ENCODE assay signal across 27 cellular contexts in the genomic region with DNA sequence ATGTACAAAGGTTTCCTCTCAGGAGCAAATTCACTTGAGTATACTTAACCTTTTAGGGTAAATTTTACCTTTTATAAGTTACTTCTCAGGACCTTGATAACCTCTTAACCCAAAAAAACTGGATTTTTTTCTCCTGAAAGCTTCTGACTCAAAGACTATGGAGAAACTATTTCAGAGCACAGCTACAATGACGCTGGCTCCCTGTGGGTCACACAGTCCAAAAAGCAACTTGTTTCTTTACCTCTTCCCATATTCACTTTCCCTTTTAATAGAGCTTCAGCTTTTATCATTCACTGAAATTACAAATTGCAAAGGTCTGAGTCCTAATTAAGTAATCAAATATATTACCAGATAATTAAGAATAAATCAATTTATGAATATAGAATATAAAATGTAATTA. TPM values are rescaled to one million over a fixed set of nuclear protein-coding genes. Genes with fewer than 3 reads are reported as not detected.
DNase-seq lines count a peak whose midpoint lies in the region; ATAC-seq, FAIRE-seq and TF ChIP-seq lines count a peak whose summit lies in the region.
"Had no signal": no experiment of that assay in that cellular context is flagged by ENCODE, and none has a peak within 500 bp of the region (broad histone marks: within the 10 kb centered on the region; RNA-seq: fewer than 3 reads in every experiment).

No MANE protein-coding gene starts in this region.

- H3K27me3 ChIP-seq in right lobe of liver, result no peaks in the 10 kb centered on the region
- H3K27me3 ChIP-seq in psoas muscle (ENCODE audit: insufficient read depth in 3 of 3, low read length in 2 of 3), result no peaks in the 10 kb centered on the region
- H3K27me3 ChIP-seq: BE2C, BLaER1 had no signal

- POLR2A ChIA-PET in activated CD4-positive, alpha-beta T cell treated with anti-CD3 and anti-CD28 coated beads for 36 hours (lab: Charles Lee), result no interaction called here

- H3K9me3 ChIP-seq in SK-N-MC (ENCODE audit: low read depth, low read length) (no peaks in the 10 kb centered on the region), kidney (ENCODE audit: control insufficient read depth in 1 of 2, low read length in 2 of 2) (no peaks in the 10 kb centered on the region), right lobe of liver (no peaks in the 10 kb centered on the region), psoas muscle (no peaks in the 10 kb centered on the region)
- H3K9me3 ChIP-seq: BE2C, BLaER1 had no signal

- H3K4me1 ChIP-seq in kidney (ENCODE audit: control insufficient read depth in 1 of 2, insufficient read depth in 1 of 2, low read depth in 1 of 2, low read length in 2 of 2) (no peaks in the 10 kb centered on the region), right lobe of liver (no peaks in the 10 kb centered on the region), psoas muscle (no peaks in the 10 kb centered on the region)
- H3K4me1 ChIP-seq: BE2C, BLaER1 had no signal

- peak; percentile 13 for FAIRE-seq in kidney (lab: Jason Lieb, UNC)
- FAIRE-seq: GM12878, GM18507 had no signal

- H3K4me3 Mint-ChIP-seq in activated CD4-positive, alpha-beta T cell treated with anti-CD3 and anti-CD28 coated beads for 36 hours, result no peak overlapping the region
- H3K4me3 Mint-ChIP-seq: CD14-positive monocyte; CD4-positive, alpha-beta memory T cell; CD4-positive, CD25-positive, alpha-beta regulatory T cell; CD8-positive, alpha-beta memory T cell had no signal

- intact Hi-C loops in kidney (cut with DNase I) (no loop called here), right lobe of liver (cut with DNase I) (no loop called here), psoas muscle (cut with DNase I) (no loop called here)
- intact Hi-C loops in activated CD4-positive, alpha-beta T cell treated with anti-CD3 and anti-CD28 coated beads for 36 hours (cut with DNase I, micrococcal nuclease), result no loop called here

- no peak overlapping the region for H3K9ac ChIP-seq in SK-N-MC (ENCODE audit: insufficient read length)
- H3K9ac ChIP-seq in kidney (ENCODE audit: low read length in 2 of 2), result no peak overlapping the region
- H3K9ac ChIP-seq: BLaER1 had no signal

- no peaks in the 10 kb centered on the region for H3K9me3 Mint-ChIP-seq in activated CD4-positive, alpha-beta T cell treated with anti-CD3 and anti-CD28 coated beads for 36 hours (ENCODE audit: low read depth)
- H3K9me3 Mint-ChIP-seq: CD14-positive monocyte; CD4-positive, alpha-beta memory T cell; CD4-positive, CD25-positive, alpha-beta regulatory T cell; CD8-positive, alpha-beta memory T cell had no signal

- ATAC-seq in right lobe of liver (peak in 3 of 4 donors; percentile 48 to 53 (median 49)), psoas muscle (no peak)
- ATAC-seq in activated CD4-positive, alpha-beta T cell treated with anti-CD3 and anti-CD28 coated beads for 36 hours, result no peak
- ATAC-seq: GM12878 had no signal

- H3K4me3 ChIP-seq in SK-N-MC (no peak overlapping the region), kidney (ENCODE audit: low read length in 2 of 2) (no peak overlapping the region), right lobe of liver (no peak overlapping the region), psoas muscle (no peak overlapping the region)
- H3K4me3 ChIP-seq: BLaER1, GM12878 had no signal

- TF ChIP-seq CTCF in kidney (IDR thresholded peaks at IDR 0.05; ENCODE audit: borderline replicate concordance, extremely low read depth, insufficient read depth) (no peak), right lobe of liver (IDR thresholded peaks at IDR 0.05) (no peak), psoas muscle (IDR thresholded peaks at IDR 0.05) (no peak)

- H3K27ac Mint-ChIP-seq in activated CD4-positive, alpha-beta T cell treated with anti-CD3 and anti-CD28 coated beads for 36 hours, result no peak overlapping the region
- H3K27ac Mint-ChIP-seq: CD14-positive monocyte; CD4-positive, CD25-positive, alpha-beta regulatory T cell had no signal

- no peaks in the 10 kb centered on the region for H3K27me3 Mint-ChIP-seq in activated CD4-positive, alpha-beta T cell treated with anti-CD3 and anti-CD28 coated beads for 36 hours
- H3K27me3 Mint-ChIP-seq: CD4-positive, alpha-beta memory T cell; CD4-positive, CD25-positive, alpha-beta regulatory T cell; CD8-positive, alpha-beta memory T cell had no signal

- DNase-seq in SK-N-MC (ENCODE audit: low read depth, low spot score), result no peak
- DNase-seq in kidney, result no peak
- DNase-seq in right lobe of liver, result no peak
- no peak for DNase-seq in NCI-H69 (lab: John Stamatoyannopoulos, UW)
- DNase-seq in activated CD4-positive, alpha-beta T cell treated with anti-CD3 and anti-CD28 coated beads for 36 hours, result no peak
- no peak for DNase-seq in psoas muscle
- DNase-seq: 8988T; ACHN; BE2C; C1 segment of cervical spinal cord; CD4-positive, alpha-beta memory T cell; CD4-positive, CD25-positive, alpha-beta regulatory T cell; CD8-positive, alpha-beta memory T cell; COR-L47; DMS 273 treated with DMSO at 0.1 percent for 48 hours; DMS153; DMS53; DMS79; DND-41; EL; GDM1 had no signal

- H3K36me3 ChIP-seq in SK-N-MC (ENCODE audit: insufficient read depth, low read length) (peaks cover 83% of the 10 kb centered on the region), kidney (ENCODE audit: control insufficient read depth in 1 of 2, insufficient read depth in 2 of 2, low read length in 2 of 2) (peaks cover 14 to 32% of the 10 kb centered on the region in 2 donors), right lobe of liver (peaks cover 0 to 73% (median 9%) of the 10 kb centered on the region in 4 donors), psoas muscle (ENCODE audit: insufficient read depth in 1 of 2, low read depth in 1 of 2) (peaks cover 4 to 99% of the 10 kb centered on the region in 2 donors)

- TF ChIP-seq POLR2A in right lobe of liver (IDR thresholded peaks at IDR 0.05), result no peak

- H3K36me3 Mint-ChIP-seq in activated CD4-positive, alpha-beta T cell treated with anti-CD3 and anti-CD28 coated beads for 36 hours (ENCODE audit: low read depth), result peaks cover 34% of the 10 kb centered on the region

- H3K27ac ChIP-seq in SK-N-MC (peak overlapping the region; percentile 38), kidney (ENCODE audit: low read depth in 2 of 2, low read length in 2 of 2) (no peak overlapping the region), right lobe of liver (no peak overlapping the region), psoas muscle (no peak overlapping the region)
- H3K27ac ChIP-seq: BLaER1 had no signal

- WGBS in right lobe of liver (ENCODE audit: insufficient coverage, low coverage, low lambda C conversion rate, missing lambda C conversion rate), result 42% methylated on average over 1 of the region's 1 CpG
- 91 to 97% (median 93%) methylated on average over 1 of the region's 1 CpG for WGBS in psoas muscle, 3 donors

- no peaks in the 10 kb centered on the region for H3K4me1 Mint-ChIP-seq in activated CD4-positive, alpha-beta T cell treated with anti-CD3 and anti-CD28 coated beads for 36 hours
- H3K4me1 Mint-ChIP-seq: CD14-positive monocyte; CD4-positive, alpha-beta memory T cell; CD4-positive, CD25-positive, alpha-beta regulatory T cell; CD8-positive, alpha-beta memory T cell had no signal

- CTCF ChIA-PET in activated CD4-positive, alpha-beta T cell treated with anti-CD3 and anti-CD28 coated beads for 36 hours (lab: Charles Lee), result interaction anchor here (0.7 kb wide), 1 partner anchor 16 kb away, joined by 4 read pairs; no protein-coding TSS in a partner anchor

RNA-seq across cellular contexts. Expression of a gene that starts 32.4 kb away (rescaled TPM):
- total RNA-seq in kidney (27.7 TPM), right lobe of liver (10 to 100 TPM; 10.0 to 21.7 (median 13.5) TPM), psoas muscle (10 to 100 TPM; 21.5 to 28.1 (median 24.2) TPM)
- polyA plus RNA-seq in kidney (ENCODE audit: insufficient read depth, low read depth, low replicate concordance) (10.1 TPM), psoas muscle (10 to 100 TPM in 1 of 3 donors, 1 to 10 TPM in 2; 7.7 to 15.4 (median 9.3) TPM)
- total RNA-seq in activated CD4-positive, alpha-beta T cell treated with anti-CD3 and anti-CD28 coated beads for 36 hours, result 10 to 100 TPM; 55.4 to 83.5 TPM

RNA-seq across cellular contexts. Expression of a gene that starts 42.1 kb away (rescaled TPM):
- total RNA-seq in kidney, result not detected
- not detected for polyA plus RNA-seq in kidney (ENCODE audit: insufficient read depth, low read depth, low replicate concordance)
- total RNA-seq in right lobe of liver, result 1 to 10 TPM in 1 of 6 experiments, not detected in 5; 1.1 TPM
- total RNA-seq in activated CD4-positive, alpha-beta T cell treated with anti-CD3 and anti-CD28 coated beads for 36 hours, result under 1 TPM; 0.09 to 0.25 TPM
- not detected for total RNA-seq in psoas muscle
- under 1 TPM in 1 of 3 donors, not detected in 2; 0.03 TPM for polyA plus RNA-seq in psoas muscle
- total RNA-seq: CD4-positive, alpha-beta memory T cell; CD4-positive, CD25-positive, alpha-beta regulatory T cell; CD8-positive, alpha-beta memory T cell; Daoy; G401; GM12878 had no signal
- polyA plus RNA-seq: CD14-positive monocyte; CD4-positive, alpha-beta memory T cell; CD4-positive, CD25-positive, alpha-beta regulatory T cell; CD8-positive, alpha-beta memory T cell had no signal

Comparison
In these comparisons a context has a peak if more than half of its experiments do, and no peak if none do; other contexts are left out.
1. ATAC-seq: peak in right lobe of liver (3 of 4); none in activated CD4-positive, alpha-beta T cell treated with anti-CD3 and anti-CD28 coated beads for 36 hours (single experiment) and psoas muscle (0 of 4).